8 cellular contexts compared by ENCODE assay signal in genomic region chrX:67543818-67544217, GRCh38. TPM values are rescaled to one million over a fixed set of nuclear protein-coding genes. Genes with fewer than 3 reads are reported as not detected.
DNase-seq lines count a peak whose midpoint lies in the region; ATAC-seq lines count a peak whose summit lies in the region.

A gene with protein sequence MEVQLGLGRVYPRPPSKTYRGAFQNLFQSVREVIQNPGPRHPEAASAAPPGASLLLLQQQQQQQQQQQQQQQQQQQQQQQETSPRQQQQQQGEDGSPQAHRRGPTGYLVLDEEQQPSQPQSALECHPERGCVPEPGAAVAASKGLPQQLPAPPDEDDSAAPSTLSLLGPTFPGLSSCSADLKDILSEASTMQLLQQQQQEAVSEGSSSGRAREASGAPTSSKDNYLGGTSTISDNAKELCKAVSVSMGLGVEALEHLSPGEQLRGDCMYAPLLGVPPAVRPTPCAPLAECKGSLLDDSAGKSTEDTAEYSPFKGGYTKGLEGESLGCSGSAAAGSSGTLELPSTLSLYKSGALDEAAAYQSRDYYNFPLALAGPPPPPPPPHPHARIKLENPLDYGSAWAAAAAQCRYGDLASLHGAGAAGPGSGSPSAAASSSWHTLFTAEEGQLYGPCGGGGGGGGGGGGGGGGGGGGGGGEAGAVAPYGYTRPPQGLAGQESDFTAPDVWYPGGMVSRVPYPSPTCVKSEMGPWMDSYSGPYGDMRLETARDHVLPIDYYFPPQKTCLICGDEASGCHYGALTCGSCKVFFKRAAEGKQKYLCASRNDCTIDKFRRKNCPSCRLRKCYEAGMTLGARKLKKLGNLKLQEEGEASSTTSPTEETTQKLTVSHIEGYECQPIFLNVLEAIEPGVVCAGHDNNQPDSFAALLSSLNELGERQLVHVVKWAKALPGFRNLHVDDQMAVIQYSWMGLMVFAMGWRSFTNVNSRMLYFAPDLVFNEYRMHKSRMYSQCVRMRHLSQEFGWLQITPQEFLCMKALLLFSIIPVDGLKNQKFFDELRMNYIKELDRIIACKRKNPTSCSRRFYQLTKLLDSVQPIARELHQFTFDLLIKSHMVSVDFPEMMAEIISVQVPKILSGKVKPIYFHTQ (plus strand): TSS chrX:67544021. CDS start chrX:67545147, 1,126 bp downstream.

- intact Hi-C loops in cardiac septum (cut with DNase I) = no loop called here

- no peak within 1 kb of the TSS for H4K12ac ChIP-seq in trophoblast cell (ENCODE audit: low read depth, low read length)

- peaks cover 2% of the 10 kb centered on the region for H3K79me1 ChIP-seq in trophoblast cell (ENCODE audit: low read length)

- no peak for ATAC-seq in GM18907 (IDR thresholded peaks at IDR 0.05; ENCODE audit: unreplicated experiment)
- no peak for ATAC-seq in GM19452 (IDR thresholded peaks at IDR 0.05; ENCODE audit: unreplicated experiment)

- H3K27ac ChIP-seq in trophoblast cell (ENCODE audit: low read depth, low read length) = no peak within 1 kb of the TSS

- WGBS in trophoblast cell (ENCODE audit: extremely low coverage, insufficient coverage, insufficient read length) = no CpG with 5 or more reads among the region's 30 CpGs

- no peak within 1 kb of the TSS for H2AK5ac ChIP-seq in trophoblast cell (ENCODE audit: low read length)

- H3K27me3 ChIP-seq in trophoblast cell (ENCODE audit: insufficient read depth, low read length) = no peaks in the 10 kb centered on the region

- peaks cover 0 to 10% of the 10 kb centered on the region in 2 experiments for H3K4me1 ChIP-seq in trophoblast cell (ENCODE audit: control insufficient read depth in 1 of 2, insufficient read depth in 2 of 2, low read length in 2 of 2)

- no peak within 1 kb of the TSS for H2BK120ac ChIP-seq in trophoblast cell (ENCODE audit: insufficient read depth, low read length, poor library complexity)

- no peak within 1 kb of the TSS for H4K8ac ChIP-seq in trophoblast cell (ENCODE audit: low read depth, low read length)

- H3K4me3 ChIP-seq in trophoblast cell (ENCODE audit: low read depth, low read length) = peak within 1 kb of the TSS; percentile 61

- H3K79me2 ChIP-seq in trophoblast cell (ENCODE audit: control insufficient read depth, insufficient read depth, low read length, poor library complexity) = no peaks in the 10 kb centered on the region

- H3K23ac ChIP-seq in trophoblast cell (ENCODE audit: low read length) = no peak within 1 kb of the TSS

- no peak within 1 kb of the TSS for H2AFZ ChIP-seq in trophoblast cell (ENCODE audit: insufficient read depth, low read length, poor library complexity)

- no peaks in the 10 kb centered on the region for H3K36me3 ChIP-seq in trophoblast cell (ENCODE audit: control insufficient read depth in 1 of 2, insufficient read depth in 2 of 2, low read length in 2 of 2)

- H3K4ac ChIP-seq in trophoblast cell (ENCODE audit: low read depth, low read length) = no peak within 1 kb of the TSS

- H3K9ac ChIP-seq in trophoblast cell (ENCODE audit: low read length) = no peak within 1 kb of the TSS

- H3K18ac ChIP-seq in trophoblast cell (ENCODE audit: low read length) = no peak within 1 kb of the TSS

- DNase-seq in ELF-1 (ENCODE audit: low read depth, low spot score) (peak; percentile 92), SW480 (ENCODE audit: low spot score) (peak; percentile 30), cardiac septum (ENCODE audit: low spot score) (peak; percentile 79), trophoblast cell (peak; percentile 5 to 7), cerebellar nuclear complex (lab: John Stamatoyannopoulos, UW) (no peak)
- DNase-seq in activated T-cell treated with anti-CD3 and anti-CD28 coated beads, Interleukin-2, amount 50 U/mL, for 48 hours = no peak

- H3K4me2 ChIP-seq in trophoblast cell (ENCODE audit: low read length) = peak within 1 kb of the TSS; percentile 89

- no peaks in the 10 kb centered on the region for H3K9me3 ChIP-seq in trophoblast cell (ENCODE audit: insufficient read depth, low read depth, low read length)

- H4K91ac ChIP-seq in trophoblast cell (ENCODE audit: low read depth, low read length) = peak within 1 kb of the TSS; percentile 5

- no peak within 1 kb of the TSS for H2BK12ac ChIP-seq in trophoblast cell (ENCODE audit: low read length)

- no peak within 1 kb of the TSS for H2BK5ac ChIP-seq in trophoblast cell (ENCODE audit: low read depth, low read length, poor library complexity)

- H3K14ac ChIP-seq in trophoblast cell (ENCODE audit: low read length) = no peak within 1 kb of the TSS

RNA-seq across cellular contexts. Expression of the gene that starts here (rescaled TPM):
- total RNA-seq in cardiac septum = 12.7 TPM
- polyA plus RNA-seq in trophoblast cell (2013) = 0.56 and 0.61 TPM in 2 replicates

Comparison
In these comparisons a context has a peak if more than half of its experiments do, and no peak if none do; other contexts are left out.
1. DNase-seq: peak in ELF-1 (single experiment), SW480 (single experiment), cardiac septum (single experiment) and trophoblast cell (2 of 2); none in activated T-cell treated with anti-CD3 and anti-CD28 coated beads, Interleukin-2, amount 50 U/mL, for 48 hours (0 of 2) and cerebellar nuclear complex (0 of 2).